Comparison of ENCODE assay signal across 16 cellular contexts in genomic region chr11:12113294-12113693, GRCh38. TPM values are rescaled to one million over a fixed set of nuclear protein-coding genes. Genes with fewer than 3 reads are reported as not detected.
DNase-seq lines count a peak whose midpoint lies in the region; ATAC-seq and TF ChIP-seq lines count a peak whose summit lies in the region.
"Had no signal": no experiment of that assay in that cellular context is flagged by ENCODE, and none has a peak within 500 bp of the region (broad histone marks: within the 10 kb centered on the region; RNA-seq: fewer than 3 reads in every experiment).

No MANE protein-coding gene starts in this region.

- no peaks in the 10 kb centered on the region for H3F3A ChIP-seq in PC-9 (ENCODE audit: insufficient read depth, low read depth)

- no peaks in the 10 kb centered on the region for H3K27me3 ChIP-seq in PC-9 (ENCODE audit: insufficient read depth, low read depth)
- H3K27me3 ChIP-seq in sigmoid colon, result no peaks in the 10 kb centered on the region
- H3K27me3 ChIP-seq: upper lobe of left lung had no signal

- H3K4me1 Mint-ChIP-seq in activated CD4-positive, alpha-beta T cell treated with anti-CD3 and anti-CD28 coated beads for 36 hours, result peaks cover 57% of the 10 kb centered on the region
- peaks cover 59% of the 10 kb centered on the region for H3K4me1 Mint-ChIP-seq in T-helper 2 cell treated with Interferon-gamma antibody and Interleukin-4, amounts not matched to agents 5 μg/mL and 100 μg/mL, for 36 hours (ENCODE audit: low read depth)

- TF ChIP-seq POLR2A in sigmoid colon (IDR thresholded peaks at IDR 0.05), result no peak

- intact Hi-C loops in activated CD4-positive, alpha-beta T cell treated with anti-CD3 and anti-CD28 coated beads for 36 hours (cut with DNase I, micrococcal nuclease), result loop anchor here (5.0 to 10.0 kb wide), 3 partner anchors 39 to 559 kb away; partner anchors contain the start of genes TEAD1 (in 1 of the 2) and USP47 (in 1 of the 2)
- intact Hi-C loops in PC-9 (cut with micrococcal nuclease; ENCODE audit: unreplicated experiment) (loop anchor here (5.0 to 10.0 kb wide), 2 partner anchors 58 to 169 kb away; no protein-coding TSS in a partner anchor), sigmoid colon (cut with DNase I) (loop anchor here (5.0 kb wide), 2 partner anchors 49 to 124 kb away; no protein-coding TSS in a partner anchor)

- BruUV-seq in PC-9 (replicated peaks; lab: Mats Ljungman, UMichigan), result no TSS peak

- no peak overlapping the region for H3K4me3 Mint-ChIP-seq in activated CD4-positive, alpha-beta T cell treated with anti-CD3 and anti-CD28 coated beads for 36 hours
- no peak overlapping the region for H3K4me3 Mint-ChIP-seq in T-helper 2 cell treated with Interferon-gamma antibody and Interleukin-4, amounts not matched to agents 5 μg/mL and 100 μg/mL, for 36 hours

- peak; percentile 58 for DNase-seq in activated CD4-positive, alpha-beta T cell treated with anti-CD3 and anti-CD28 coated beads for 36 hours
- no peak for DNase-seq in activated CD4-positive, alpha-beta T cell treated with anti-CD3 and anti-CD28 coated beads for 4 hours
- DNase-seq in PC-9 (no peak), choroid plexus epithelial cell (ENCODE audit: low read depth) (peak; percentile 51), sigmoid colon (no peak), COLO829 (ENCODE audit: low spot score) (no peak)
- DNase-seq in T-helper 2 cell treated with Interferon-gamma antibody and Interleukin-4, amounts not matched to agents 5 μg/mL and 100 μg/mL, for 36 hours (ENCODE audit: low spot score), result no peak
- DNase-seq: left cardiac atrium; naive thymus-derived CD8-positive, alpha-beta T cell; NCI-H1417 treated with DMSO at 0.1 percent for 48 hours; NCI-H526 treated with DMSO at 0.1 percent for 48 hours; T1000; upper lobe of left lung had no signal

- no peaks in the 10 kb centered on the region for H4K20me1 ChIP-seq in PC-9 (ENCODE audit: insufficient read depth)

- H3K9me3 ChIP-seq in PC-9 (ENCODE audit: insufficient read depth, low read depth) (no peaks in the 10 kb centered on the region), sigmoid colon (no peaks in the 10 kb centered on the region)
- H3K9me3 ChIP-seq: upper lobe of left lung had no signal

- H3K4me1 ChIP-seq in PC-9 (replicated peaks; ENCODE audit: insufficient read depth) (peaks cover 35% of the 10 kb centered on the region), sigmoid colon (peaks cover 0 to 66% (median 54%) of the 10 kb centered on the region in 4 donors)

- POLR2A ChIA-PET in activated CD4-positive, alpha-beta T cell treated with anti-CD3 and anti-CD28 coated beads for 36 hours (lab: Charles Lee), result interaction anchor here (0.6 to 0.7 kb wide), 2 partner anchors 176 to 1120 kb away, joined by 3 to 6 read pairs; no protein-coding TSS in a partner anchor
- POLR2A ChIA-PET in PC-9 (lab: Charles Lee; ENCODE audit: unreplicated experiment), result no interaction called here

- TF ChIP-seq CTCF in PC-9 (conservative IDR thresholded peaks at IDR 0.05) (no peak), choroid plexus epithelial cell (conservative IDR thresholded peaks at IDR 0.05; ENCODE audit: low read depth, low read length) (no peak), sigmoid colon (IDR thresholded peaks at IDR 0.05) (no peak)

- H3K36me3 ChIP-seq in PC-9 (ENCODE audit: low read depth), result no peaks in the 10 kb centered on the region; the same call in 1 of the 2 replicates
- H3K36me3 ChIP-seq in sigmoid colon, result peaks cover 0 to 5% (median 0%) of the 10 kb centered on the region in 4 donors
- H3K36me3 ChIP-seq: upper lobe of left lung had no signal

- CTCF ChIA-PET in activated CD4-positive, alpha-beta T cell treated with anti-CD3 and anti-CD28 coated beads for 36 hours (lab: Charles Lee), result interaction anchor here (1.4 kb wide), 1 partner anchor 21 kb away, joined by 5 read pairs; no protein-coding TSS in a partner anchor
- CTCF ChIA-PET in PC-9 (lab: Charles Lee), result no interaction called here

- ATAC-seq in activated CD4-positive, alpha-beta T cell treated with anti-CD3 and anti-CD28 coated beads for 36 hours, result no peak
- no peak for ATAC-seq in HG02870 (IDR thresholded peaks at IDR 0.05; ENCODE audit: unreplicated experiment)
- ATAC-seq: left cardiac atrium; naive thymus-derived CD8-positive, alpha-beta T cell had no signal

- H3K9me3 Mint-ChIP-seq in activated CD4-positive, alpha-beta T cell treated with anti-CD3 and anti-CD28 coated beads for 36 hours (ENCODE audit: low read depth), result no peaks in the 10 kb centered on the region
- H3K9me3 Mint-ChIP-seq in T-helper 2 cell treated with Interferon-gamma antibody and Interleukin-4, amounts not matched to agents 5 μg/mL and 100 μg/mL, for 36 hours, result no peaks in the 10 kb centered on the region
- H3K9me3 Mint-ChIP-seq: IgD-negative memory B cell; naive thymus-derived CD8-positive, alpha-beta T cell had no signal

- peaks cover 7% of the 10 kb centered on the region for H3K36me3 Mint-ChIP-seq in activated CD4-positive, alpha-beta T cell treated with anti-CD3 and anti-CD28 coated beads for 36 hours (ENCODE audit: low read depth)
- peaks cover 6% of the 10 kb centered on the region for H3K36me3 Mint-ChIP-seq in T-helper 2 cell treated with Interferon-gamma antibody and Interleukin-4, amounts not matched to agents 5 μg/mL and 100 μg/mL, for 36 hours (ENCODE audit: low read depth)
- H3K36me3 Mint-ChIP-seq: IgD-negative memory B cell; naive thymus-derived CD8-positive, alpha-beta T cell had no signal

- H3K27me3 Mint-ChIP-seq in activated CD4-positive, alpha-beta T cell treated with anti-CD3 and anti-CD28 coated beads for 36 hours, result no peaks in the 10 kb centered on the region
- H3K27me3 Mint-ChIP-seq in T-helper 2 cell treated with Interferon-gamma antibody and Interleukin-4, amounts not matched to agents 5 μg/mL and 100 μg/mL, for 36 hours (ENCODE audit: low read depth), result no peaks in the 10 kb centered on the region
- H3K27me3 Mint-ChIP-seq: naive thymus-derived CD8-positive, alpha-beta T cell had no signal

- peak overlapping the region; percentile 87; the same call in 1 of the 2 replicates for H3K4me2 ChIP-seq in PC-9

- H3K27ac ChIP-seq in PC-9, result no peak overlapping the region
- peak overlapping the region; percentile 92 to 98 (median 95) for H3K27ac ChIP-seq in sigmoid colon
- H3K27ac ChIP-seq: skin epidermis had no signal

- 90% methylated on average over 8 of the region's 8 CpGs for WGBS in sigmoid colon, 2 donors

- TF ChIP-seq EP300 in sigmoid colon (IDR thresholded peaks at IDR 0.05), result no peak

- H3K9me2 ChIP-seq in PC-9 (ENCODE audit: insufficient read depth), result no peaks in the 10 kb centered on the region

- H2AFZ ChIP-seq in PC-9, result no peak overlapping the region

- H3K4me3 ChIP-seq in PC-9, result no peak overlapping the region
- peak overlapping the region; percentile 28 for H3K4me3 ChIP-seq in choroid plexus epithelial cell (ENCODE audit: low read depth, low read length)
- peak overlapping the region in 2 of 4 donors; percentile 3 to 5 for H3K4me3 ChIP-seq in sigmoid colon

- H3K79me2 ChIP-seq in PC-9 (ENCODE audit: low read depth), result peaks cover 68% of the 10 kb centered on the region

- H3K27ac Mint-ChIP-seq in activated CD4-positive, alpha-beta T cell treated with anti-CD3 and anti-CD28 coated beads for 36 hours, result peak overlapping the region; percentile 57
- H3K27ac Mint-ChIP-seq in T-helper 2 cell treated with Interferon-gamma antibody and Interleukin-4, amounts not matched to agents 5 μg/mL and 100 μg/mL, for 36 hours, result no peak overlapping the region
- H3K27ac Mint-ChIP-seq: IgD-negative memory B cell had no signal

RNA-seq across cellular contexts. Expression of gene MICAL2, which starts 2.9 kb away (rescaled TPM):
- total RNA-seq in activated CD4-positive, alpha-beta T cell treated with anti-CD3 and anti-CD28 coated beads for 36 hours, result 100 to 1,000 TPM; 186 to 207 TPM
- total RNA-seq in PC-9 (2021), result 30.5 and 32.4 TPM in 2 replicates
- 100 to 1,000 TPM; 115 to 145 (median 130) TPM for total RNA-seq in sigmoid colon
- 10 to 100 TPM; 36.6 to 92.2 (median 91.1) TPM for polyA plus RNA-seq in sigmoid colon

Comparison
In these comparisons a context has a peak if more than half of its experiments do, and no peak if none do; other contexts are left out.
1. DNase-seq: peak in activated CD4-positive, alpha-beta T cell treated with anti-CD3 and anti-CD28 coated beads for 36 hours (single experiment) and choroid plexus epithelial cell (single experiment); none in activated CD4-positive, alpha-beta T cell treated with anti-CD3 and anti-CD28 coated beads for 4 hours (0 of 2), PC-9 (0 of 2), sigmoid colon (single experiment), T-helper 2 cell treated with Interferon-gamma antibody and Interleukin-4, amounts not matched to agents 5 μg/mL and 100 μg/mL, for 36 hours (single experiment) and COLO829 (single experiment).